ENCODE assay signal across 13 cellular contexts in the genomic region with DNA sequence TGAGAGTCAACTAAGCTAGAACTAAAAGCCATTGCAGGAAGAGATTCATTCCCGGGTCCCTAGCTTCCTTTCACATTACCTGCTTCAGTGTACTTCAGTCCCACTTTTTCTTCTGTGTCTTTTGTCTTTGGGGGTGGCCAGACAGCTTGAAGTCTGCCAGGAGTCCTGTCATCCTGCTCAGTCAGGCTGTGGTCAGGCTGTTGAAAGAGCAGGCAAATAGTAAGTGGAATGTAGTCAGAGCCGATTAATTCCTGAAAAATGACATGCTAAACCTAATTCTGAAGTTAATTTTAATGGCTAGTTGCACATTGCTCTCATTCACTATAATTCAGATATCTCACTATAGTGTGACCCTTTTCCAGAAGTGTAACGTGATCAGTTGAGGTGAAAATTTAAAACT.
DNase-seq lines count a peak whose midpoint lies in the region; ATAC-seq and TF ChIP-seq lines count a peak whose summit lies in the region.
"Had no signal": no experiment of that assay in that cellular context is flagged by ENCODE, and none has a peak within 500 bp of the region (broad histone marks: within the 10 kb centered on the region; RNA-seq: fewer than 3 reads in every experiment).

No MANE protein-coding gene starts in this region.

- ATAC-seq in T-helper 17 cell (no peak), Right ventricle myocardium superior (ENCODE audit: poor library complexity) (no peak), natural killer cell (no peak)
- ATAC-seq: Panc1 had no signal

- 26 to 42% (median 37%) methylated on average over 3 of the region's 3 CpGs for WGBS in stomach, 5 donors

- no peaks in the 10 kb centered on the region for H3K27me3 ChIP-seq in stomach

- peak overlapping the region in 4 of 5 donors; percentile 32 to 65 (median 52) for H3K27ac ChIP-seq in stomach
- H3K27ac ChIP-seq: epithelial cell of prostate had no signal

- no peak for TF ChIP-seq EP300 in stomach (IDR thresholded peaks at IDR 0.05)

- no peak for TF ChIP-seq POLR2A in stomach (IDR thresholded peaks at IDR 0.05)

- peak overlapping the region; percentile 67 for H3K27ac Mint-ChIP-seq in T-helper 17 cell
- no peak overlapping the region for H3K27ac Mint-ChIP-seq in natural killer cell

- H3K9me3 ChIP-seq in T-helper 17 cell (ENCODE audit: control insufficient read depth, low read length, poor library complexity, severe bottlenecking) (no peaks in the 10 kb centered on the region), stomach (no peaks in the 10 kb centered on the region)

- H3K9me3 Mint-ChIP-seq in natural killer cell: no peaks in the 10 kb centered on the region
- H3K9me3 Mint-ChIP-seq: neural crest cell had no signal

- no peak for TF ChIP-seq CTCF in foreskin fibroblast (IDR thresholded peaks at IDR 0.05; ENCODE audit: low read depth, low read length)
- no peak for TF ChIP-seq CTCF in stomach (IDR thresholded peaks at IDR 0.05)
- no peak for TF ChIP-seq CTCF in natural killer cell (IDR thresholded peaks at IDR 0.05)

- intact Hi-C loops in stomach (cut with DNase I; ENCODE audit: low total_unique reads): no loop called here
- intact Hi-C loops in Right ventricle myocardium superior (cut with DNase I): no loop called here
- intact Hi-C loops in natural killer cell (cut with micrococcal nuclease): no loop called here

- peaks cover 35% of the 10 kb centered on the region for H3K27me3 Mint-ChIP-seq in T-helper 17 cell
- H3K27me3 Mint-ChIP-seq in natural killer cell (ENCODE audit: low read depth in 2 of 2): peaks cover 2 to 7% of the 10 kb centered on the region in 2 donors

- H3K4me3 Mint-ChIP-seq in T-helper 17 cell: peak overlapping the region; percentile 37
- no peak overlapping the region for H3K4me3 Mint-ChIP-seq in natural killer cell
- H3K4me3 Mint-ChIP-seq: neural crest cell had no signal

- H3K36me3 ChIP-seq in stomach: no peaks in the 10 kb centered on the region

- H3K4me3 ChIP-seq in foreskin fibroblast (ENCODE audit: low read depth in 1 of 2, low read length in 2 of 2): peak overlapping the region in 1 of 2 donors; percentile 3
- H3K4me3 ChIP-seq in stomach: peak overlapping the region in 2 of 4 donors; percentile 35 to 48

- DNase-seq in HCEC 1CT (peak; percentile 62), T-helper 17 cell (no peak), foreskin fibroblast (peak; percentile 64 to 78), stomach (no peak), NCI-H2107 (lab: John Stamatoyannopoulos, UW) (no peak), Right ventricle myocardium superior (no peak), natural killer cell (no peak)
- DNase-seq: activated CD8-positive, alpha-beta memory T cell treated with anti-CD3 and anti-CD28 coated beads, Interleukin-2, amount 50 U/mL, for 48 hours; Kasumi-1; NCI-H226 had no signal

- H3K36me3 Mint-ChIP-seq in T-helper 17 cell (ENCODE audit: low read depth) (peaks cover 8% of the 10 kb centered on the region), natural killer cell (no peaks in the 10 kb centered on the region)

- peaks cover 0 to 56% (median 38%) of the 10 kb centered on the region in 4 donors for H3K4me1 ChIP-seq in stomach

- peaks cover 19% of the 10 kb centered on the region for H3K4me1 Mint-ChIP-seq in T-helper 17 cell
- H3K4me1 Mint-ChIP-seq in natural killer cell: peaks cover 21 to 24% of the 10 kb centered on the region in 2 donors

Comparison
In these comparisons a context has a peak if more than half of its experiments do, and no peak if none do; other contexts are left out.
1. DNase-seq: peak in HCEC 1CT (single experiment) and foreskin fibroblast (2 of 2); none in T-helper 17 cell (0 of 3), stomach (single experiment), NCI-H2107 (single experiment), Right ventricle myocardium superior (single experiment) and natural killer cell (single experiment).